Comparison of ENCODE assay signal across 10 cellular contexts in genomic region chr1:40057310-40058030, GRCh38. TPM values are rescaled to one million over a fixed set of nuclear protein-coding genes. Genes with fewer than 3 reads are reported as not detected.
DNase-seq lines count a peak whose midpoint lies in the region; ATAC-seq and TF ChIP-seq lines count a peak whose summit lies in the region.
"Had no signal": no experiment of that assay in that cellular context is flagged by ENCODE, and none has a peak within 500 bp of the region (broad histone marks: within the 10 kb centered on the region; RNA-seq: fewer than 3 reads in every experiment).

No MANE protein-coding gene starts in this region.

- H3K27ac ChIP-seq in dorsolateral prefrontal cortex = peak overlapping the region in 56 of 59 donors; percentile 3 to 80 (median 60)
- peak overlapping the region; percentile 80 for H3K27ac ChIP-seq in psoas muscle
- H3K27ac ChIP-seq: SJSA1 had no signal

- H3K4me1 ChIP-seq in psoas muscle = peaks cover 66% of the 10 kb centered on the region

- intact Hi-C loops in dorsolateral prefrontal cortex (cut with DNase I) (no loop called here), psoas muscle (cut with DNase I) (no loop called here)

- no peaks in the 10 kb centered on the region for H3K9me3 ChIP-seq in psoas muscle
- H3K9me3 ChIP-seq: SJSA1 had no signal

- no peak overlapping the region for H3K4me3 ChIP-seq in dorsolateral prefrontal cortex
- H3K4me3 ChIP-seq in psoas muscle = no peak overlapping the region
- H3K4me3 ChIP-seq: SJSA1 had no signal

- H3K27me3 ChIP-seq in dorsolateral prefrontal cortex (no peaks in the 10 kb centered on the region), psoas muscle (ENCODE audit: insufficient read depth in 3 of 3, low read length in 2 of 3) (no peaks in the 10 kb centered on the region)
- H3K27me3 ChIP-seq: SJSA1 had no signal

- no peak for TF ChIP-seq CTCF in dorsolateral prefrontal cortex (IDR thresholded peaks at IDR 0.05 in 54 of 56, conservative IDR thresholded peaks at IDR 0.05 in 2 of 56; ENCODE audit: low read depth in 1 of 56, partially characterized antibody in 56 of 56)
- no peak for TF ChIP-seq CTCF in psoas muscle (IDR thresholded peaks at IDR 0.05)

- WGBS in psoas muscle, 3 donors = 63 to 71% (median 65%) methylated on average over 1 of the region's 1 CpG

- peaks cover 7 to 33% of the 10 kb centered on the region in 2 donors for H3K36me3 ChIP-seq in psoas muscle (ENCODE audit: insufficient read depth in 1 of 2, low read depth in 1 of 2)

- DNase-seq in GF-D8 (lab: John Stamatoyannopoulos, UW) (peak; percentile 12), OCI-M1 (lab: John Stamatoyannopoulos, UW) (peak; percentile 95), dorsolateral prefrontal cortex (no peak), psoas muscle (no peak), AG08395 (ENCODE audit: low spot score) (no peak), NOMO-1 (lab: John Stamatoyannopoulos, UW; ENCODE audit: unreplicated experiment in 2 of 2) (no peak)
- DNase-seq: NCI-H2081 treated with DMSO at 0.1 percent for 48 hours; stimulated activated CD4-positive, alpha-beta T cell treated with anti-CD3 and anti-CD28 coated beads, Interleukin-2, amount 100 ng/mL, for 48 hours had no signal

- ATAC-seq in psoas muscle (no peak), GM21717 (IDR thresholded peaks at IDR 0.05; ENCODE audit: unreplicated experiment) (no peak)

RNA-seq across cellular contexts. Expression of gene CAP1, which starts 16.9 kb away (rescaled TPM):
- total RNA-seq in dorsolateral prefrontal cortex = 100 to 1,000 TPM; 108 to 214 (median 152) TPM
- total RNA-seq in psoas muscle = 10 to 100 TPM; 34.2 to 71.0 (median 61.9) TPM
- 100 to 1,000 TPM in 1 of 3 donors, 10 to 100 TPM in 2; 33.7 to 116 (median 56.6) TPM for polyA plus RNA-seq in psoas muscle

RNA-seq across cellular contexts. Expression of gene PPT1, which starts 39.6 kb away (rescaled TPM):
- total RNA-seq in dorsolateral prefrontal cortex (100 to 1,000 TPM in 97 of 120 experiments, 10 to 100 TPM in 23; 72.4 to 166 (median 118) TPM), psoas muscle (10 to 100 TPM; 14.9 to 20.8 (median 19.1) TPM)
- 10 to 100 TPM; 13.4 to 21.8 (median 17.4) TPM for polyA plus RNA-seq in psoas muscle

Comparison
In these comparisons a context has a peak if more than half of its experiments do, and no peak if none do; other contexts are left out.
1. DNase-seq: peak in GF-D8 (single experiment) and OCI-M1 (single experiment); none in dorsolateral prefrontal cortex (0 of 10), psoas muscle (0 of 2), AG08395 (single experiment) and NOMO-1 (0 of 2).